ENCODE assay signal across 1 cellular context in the genomic region with DNA sequence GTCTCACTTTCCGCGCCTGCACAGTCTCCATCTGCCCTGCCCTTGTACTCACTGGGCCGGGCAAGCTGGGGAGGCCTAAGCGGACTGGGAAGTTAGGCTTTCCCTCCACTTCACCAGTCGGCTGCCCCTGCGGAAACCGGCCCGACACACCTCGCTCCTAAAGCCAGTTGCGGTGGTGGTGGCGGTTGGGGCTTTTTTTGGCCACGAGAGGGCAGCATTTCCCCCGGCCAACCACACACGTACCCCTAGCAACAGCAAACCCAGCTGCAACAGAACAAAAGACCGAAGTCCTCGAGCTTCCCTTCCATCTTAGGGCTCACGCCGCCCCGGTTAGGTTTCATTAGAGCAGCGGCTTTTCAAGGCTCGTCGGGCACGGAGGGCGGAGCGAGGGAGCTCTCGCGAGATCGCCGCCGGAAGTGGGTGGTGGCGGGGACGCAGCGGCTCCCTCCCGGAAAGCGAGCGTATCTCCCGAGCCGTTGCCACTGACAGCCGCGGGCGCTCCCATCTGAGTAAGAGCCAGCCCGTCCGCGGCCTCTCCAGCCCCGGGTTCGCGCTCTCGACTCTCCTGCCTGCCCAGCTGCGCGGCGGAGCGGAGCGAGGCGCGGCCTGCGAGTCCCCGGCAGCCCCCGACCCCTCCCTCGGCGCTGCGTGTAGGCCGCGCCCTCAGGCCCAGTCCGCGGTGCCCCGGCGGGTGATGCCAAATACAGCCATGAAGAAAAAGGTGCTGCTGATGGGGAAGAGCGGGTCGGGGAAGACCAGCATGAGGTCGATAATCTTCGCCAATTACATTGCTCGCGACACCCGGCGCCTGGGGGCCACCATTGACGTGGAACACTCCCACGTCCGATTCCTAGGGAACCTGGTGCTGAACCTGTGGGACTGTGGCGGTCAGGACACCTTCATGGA.
TF ChIP-seq lines count a peak whose summit lies in the region.

A gene with protein sequence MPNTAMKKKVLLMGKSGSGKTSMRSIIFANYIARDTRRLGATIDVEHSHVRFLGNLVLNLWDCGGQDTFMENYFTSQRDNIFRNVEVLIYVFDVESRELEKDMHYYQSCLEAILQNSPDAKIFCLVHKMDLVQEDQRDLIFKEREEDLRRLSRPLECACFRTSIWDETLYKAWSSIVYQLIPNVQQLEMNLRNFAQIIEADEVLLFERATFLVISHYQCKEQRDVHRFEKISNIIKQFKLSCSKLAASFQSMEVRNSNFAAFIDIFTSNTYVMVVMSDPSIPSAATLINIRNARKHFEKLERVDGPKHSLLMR (plus strand): TSS at position 462 of the 906 bp plus-strand sequence. CDS start 233 bp downstream, at position 695.

TF ChIP-seq in HCT116, 20 proteins besides CTCF, POLR2A, EP300 and RAD21 (continued from another document):
- no peak for TF ChIP-seq SRF (IDR thresholded peaks at IDR 0.05; ENCODE audit: low read depth)
- peak; percentile 99 for TF ChIP-seq ZFX (IDR thresholded peaks at IDR 0.05)
- no peak for TF ChIP-seq ZNF274 (IDR thresholded peaks at IDR 0.05; ENCODE audit: low read depth, low read length)
- peak; percentile 43 for TF ChIP-seq SP1 (IDR thresholded peaks at IDR 0.05; ENCODE audit: low read depth)
- peak; percentile 93 for TF ChIP-seq YY1 (IDR thresholded peaks at IDR 0.05; ENCODE audit: extremely low read depth, insufficient replicate concordance, low read depth, low read length)
- TF ChIP-seq EZH2phosphoT487 (IDR thresholded peaks at IDR 0.05; ENCODE audit: borderline replicate concordance), result no peak
- TF ChIP-seq CBX3 (IDR thresholded peaks at IDR 0.05; ENCODE audit: low read depth), result 0 out of 2 replicates have a peak, but pooled peaks have one; percentile 71
- TF ChIP-seq POLR2AphosphoS5 (IDR thresholded peaks at IDR 0.05; ENCODE audit: low read depth, low read length), result peak; percentile 72
- TF ChIP-seq, protein P1, sequence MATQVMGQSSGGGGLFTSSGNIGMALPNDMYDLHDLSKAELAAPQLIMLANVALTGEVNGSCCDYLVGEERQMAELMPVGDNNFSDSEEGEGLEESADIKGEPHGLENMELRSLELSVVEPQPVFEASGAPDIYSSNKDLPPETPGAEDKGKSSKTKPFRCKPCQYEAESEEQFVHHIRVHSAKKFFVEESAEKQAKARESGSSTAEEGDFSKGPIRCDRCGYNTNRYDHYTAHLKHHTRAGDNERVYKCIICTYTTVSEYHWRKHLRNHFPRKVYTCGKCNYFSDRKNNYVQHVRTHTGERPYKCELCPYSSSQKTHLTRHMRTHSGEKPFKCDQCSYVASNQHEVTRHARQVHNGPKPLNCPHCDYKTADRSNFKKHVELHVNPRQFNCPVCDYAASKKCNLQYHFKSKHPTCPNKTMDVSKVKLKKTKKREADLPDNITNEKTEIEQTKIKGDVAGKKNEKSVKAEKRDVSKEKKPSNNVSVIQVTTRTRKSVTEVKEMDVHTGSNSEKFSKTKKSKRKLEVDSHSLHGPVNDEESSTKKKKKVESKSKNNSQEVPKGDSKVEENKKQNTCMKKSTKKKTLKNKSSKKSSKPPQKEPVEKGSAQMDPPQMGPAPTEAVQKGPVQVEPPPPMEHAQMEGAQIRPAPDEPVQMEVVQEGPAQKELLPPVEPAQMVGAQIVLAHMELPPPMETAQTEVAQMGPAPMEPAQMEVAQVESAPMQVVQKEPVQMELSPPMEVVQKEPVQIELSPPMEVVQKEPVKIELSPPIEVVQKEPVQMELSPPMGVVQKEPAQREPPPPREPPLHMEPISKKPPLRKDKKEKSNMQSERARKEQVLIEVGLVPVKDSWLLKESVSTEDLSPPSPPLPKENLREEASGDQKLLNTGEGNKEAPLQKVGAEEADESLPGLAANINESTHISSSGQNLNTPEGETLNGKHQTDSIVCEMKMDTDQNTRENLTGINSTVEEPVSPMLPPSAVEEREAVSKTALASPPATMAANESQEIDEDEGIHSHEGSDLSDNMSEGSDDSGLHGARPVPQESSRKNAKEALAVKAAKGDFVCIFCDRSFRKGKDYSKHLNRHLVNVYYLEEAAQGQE (IDR thresholded peaks at IDR 0.05; ENCODE audit: low read depth), result no peak
